In the genomic region with DNA sequence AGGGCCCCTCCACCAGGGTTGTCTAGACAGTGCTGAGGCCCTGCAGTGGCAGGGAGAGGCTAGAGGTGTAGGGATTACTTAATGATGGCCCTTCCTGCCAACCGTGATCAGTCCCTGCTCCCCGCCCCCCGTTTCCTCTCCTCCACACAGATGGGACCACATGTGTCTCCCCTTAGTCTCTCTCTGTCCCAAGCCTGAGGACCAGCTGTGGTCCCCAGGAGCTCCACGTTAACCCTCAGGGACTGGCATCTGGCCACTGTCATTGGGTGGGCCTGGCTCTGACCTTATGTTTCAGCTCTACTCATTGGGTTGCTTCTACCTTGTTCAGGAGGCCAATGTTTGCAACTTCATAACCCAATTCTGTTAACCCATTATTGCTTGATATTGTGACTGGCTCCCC, we compare ENCODE assay signal across 21 cellular contexts. TPM values are rescaled to one million over a fixed set of nuclear protein-coding genes. Genes with fewer than 3 reads are reported as not detected.
DNase-seq lines count a peak whose midpoint lies in the region; ATAC-seq and TF ChIP-seq lines count a peak whose summit lies in the region.
"Had no signal": no experiment of that assay in that cellular context is flagged by ENCODE, and none has a peak within 500 bp of the region (broad histone marks: within the 10 kb centered on the region; RNA-seq: fewer than 3 reads in every experiment).

No MANE protein-coding gene starts in this region.

- no peaks in the 10 kb centered on the region for H3K4me1 Mint-ChIP-seq in stimulated activated naive CD8-positive, alpha-beta T cell treated with anti-CD3 and anti-CD28 coated beads, Interleukin-15, amount 100 ng/mL, for 72 hours
- H3K4me1 Mint-ChIP-seq in T-cell = peaks cover 0 to 2% (median 0%) of the 10 kb centered on the region in 3 donors

- no peaks in the 10 kb centered on the region for H3K9me3 Mint-ChIP-seq in stimulated activated naive CD8-positive, alpha-beta T cell treated with anti-CD3 and anti-CD28 coated beads, Interleukin-15, amount 100 ng/mL, for 72 hours
- no peaks in the 10 kb centered on the region for H3K9me3 Mint-ChIP-seq in T-cell
- H3K9me3 Mint-ChIP-seq: CD8-positive, alpha-beta memory T cell had no signal

- POLR2A ChIA-PET in T-cell (lab: Charles Lee) = no interaction called here

- no peaks in the 10 kb centered on the region for H3K9me3 ChIP-seq in esophagus squamous epithelium
- H3K9me3 ChIP-seq: SJSA1 had no signal

- peak; percentile 45 for ATAC-seq in stimulated activated naive CD8-positive, alpha-beta T cell treated with anti-CD3 and anti-CD28 coated beads, Interleukin-15, amount 100 ng/mL, for 72 hours
- no peak for ATAC-seq in stimulated activated naive CD8-positive, alpha-beta T cell treated with anti-CD3 and anti-CD28 coated beads, Interleukin-15, Interleukin-2, amounts not matched to agents 100 U/mL and 50 U/mL, for 24 hours
- no peak for ATAC-seq in T-cell (replicated peaks in 1 of 4)
- ATAC-seq: Right ventricle myocardium inferior had no signal

- H3K4me3 Mint-ChIP-seq in stimulated activated naive CD8-positive, alpha-beta T cell treated with anti-CD3 and anti-CD28 coated beads, Interleukin-15, amount 100 ng/mL, for 72 hours = no peak overlapping the region
- no peak overlapping the region for H3K4me3 Mint-ChIP-seq in T-cell
- H3K4me3 Mint-ChIP-seq: CD8-positive, alpha-beta memory T cell had no signal

- H3K27ac ChIP-seq in esophagus squamous epithelium = no peak overlapping the region
- H3K27ac ChIP-seq: C4-2B, SJSA1 had no signal

- H3K27ac Mint-ChIP-seq in stimulated activated naive CD8-positive, alpha-beta T cell treated with anti-CD3 and anti-CD28 coated beads, Interleukin-15, amount 100 ng/mL, for 72 hours = no peak overlapping the region
- H3K27ac Mint-ChIP-seq in T-cell = no peak overlapping the region

- peak; percentile 39 for DNase-seq in activated CD8-positive, alpha-beta memory T cell treated with anti-CD3 and anti-CD28 coated beads, Interleukin-2, amount 50 U/mL, for 48 hours
- no peak for DNase-seq in activated CD8-positive, alpha-beta memory T cell treated with anti-CD3 and anti-CD28 coated beads, Interleukin-2, amount 50 U/mL, for 4 hours
- DNase-seq in stimulated activated naive CD8-positive, alpha-beta T cell treated with anti-CD3 and anti-CD28 coated beads, Interleukin-15, amount 100 ng/mL, for 72 hours = no peak
- no peak for DNase-seq in stimulated activated naive CD8-positive, alpha-beta T cell treated with anti-CD3 and anti-CD28 coated beads, Interleukin-15, Interleukin-2, amounts not matched to agents 100 U/mL and 50 U/mL, for 24 hours
- DNase-seq in islet precursor cell = peak; percentile 43
- DNase-seq in T-cell = no peak
- no peak for DNase-seq in esophagus squamous epithelium (lab: John Stamatoyannopoulos, UW)
- no peak for DNase-seq in cerebellum (ENCODE audit: low spot score)
- DNase-seq: Calu3; CD8-positive, alpha-beta memory T cell; Karpas-422; MV-4-11; NCI-H1105 treated with DMSO at 0.1 percent for 48 hours; NCI-H2081; NCI-H2171; NCI-H345; NCI-H524; NCI-H774 had no signal

- H3K27me3 Mint-ChIP-seq in stimulated activated naive CD8-positive, alpha-beta T cell treated with anti-CD3 and anti-CD28 coated beads, Interleukin-15, amount 100 ng/mL, for 72 hours = peaks cover 10% of the 10 kb centered on the region
- peaks cover 5 to 9% of the 10 kb centered on the region in 2 donors for H3K27me3 Mint-ChIP-seq in T-cell

- WGBS in esophagus squamous epithelium, 2 donors = 83 to 86% methylated on average over 4 of the region's 4 CpGs

- no peak for TF ChIP-seq POLR2A in esophagus squamous epithelium (IDR thresholded peaks at IDR 0.05)

- peaks cover 6% of the 10 kb centered on the region for H3K36me3 Mint-ChIP-seq in T-cell

- no peak overlapping the region for H3K4me3 ChIP-seq in esophagus squamous epithelium
- H3K4me3 ChIP-seq: SJSA1 had no signal

- intact Hi-C loops in esophagus squamous epithelium (cut with DNase I) = no loop called here

- peaks cover 0 to 12% (median 0%) of the 10 kb centered on the region in 3 donors for H3K36me3 ChIP-seq in esophagus squamous epithelium
- H3K36me3 ChIP-seq: SJSA1 had no signal

- TF ChIP-seq CTCF in esophagus squamous epithelium (IDR thresholded peaks at IDR 0.05) = no peak

- CTCF ChIA-PET in T-cell (lab: Charles Lee) = no interaction called here

- no peaks in the 10 kb centered on the region for H3K27me3 ChIP-seq in esophagus squamous epithelium
- H3K27me3 ChIP-seq: SJSA1 had no signal

- no peaks in the 10 kb centered on the region for H3K4me1 ChIP-seq in esophagus squamous epithelium
- H3K4me1 ChIP-seq: SJSA1 had no signal

RNA-seq across cellular contexts. Expression of gene ALPK3, which starts 6.0 kb away (rescaled TPM):
- under 1 TPM; 0.16 to 0.82 (median 0.22) TPM for total RNA-seq in T-cell
- 1 to 10 TPM; 1.8 to 4.2 (median 2.7) TPM for total RNA-seq in esophagus squamous epithelium
- 2.3 TPM for total RNA-seq in cerebellum

Comparison
In these comparisons a context has a peak if more than half of its experiments do, and no peak if none do; other contexts are left out.
1. DNase-seq: peak in activated CD8-positive, alpha-beta memory T cell treated with anti-CD3 and anti-CD28 coated beads, Interleukin-2, amount 50 U/mL, for 48 hours (single experiment) and islet precursor cell (single experiment); none in activated CD8-positive, alpha-beta memory T cell treated with anti-CD3 and anti-CD28 coated beads, Interleukin-2, amount 50 U/mL, for 4 hours (single experiment), stimulated activated naive CD8-positive, alpha-beta T cell treated with anti-CD3 and anti-CD28 coated beads, Interleukin-15, amount 100 ng/mL, for 72 hours (0 of 2), stimulated activated naive CD8-positive, alpha-beta T cell treated with anti-CD3 and anti-CD28 coated beads, Interleukin-15, Interleukin-2, amounts not matched to agents 100 U/mL and 50 U/mL, for 24 hours (single experiment), T-cell (0 of 34), esophagus squamous epithelium (single experiment) and cerebellum (single experiment).